In the genomic region with DNA sequence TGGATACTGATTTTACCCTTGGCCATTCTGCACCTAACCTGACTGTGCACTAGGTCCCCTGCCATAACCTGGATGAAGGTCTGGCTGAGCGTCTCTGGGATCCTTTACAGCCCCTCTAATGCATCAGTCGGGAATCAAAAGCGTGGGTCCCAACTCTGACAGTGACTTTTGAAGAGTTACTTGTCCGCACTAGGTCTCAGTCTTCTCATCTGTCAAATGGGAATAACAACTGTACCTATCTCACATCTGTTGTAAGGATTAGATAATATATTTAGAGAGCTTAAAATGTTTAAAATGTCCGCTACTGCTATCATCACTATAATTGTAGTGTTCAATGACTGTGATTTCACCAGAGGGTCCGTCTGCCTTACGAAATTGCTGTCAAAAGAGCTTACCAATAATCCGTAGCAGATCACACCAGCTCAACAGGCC, we compare ENCODE assay signal across 8 cellular contexts. TPM values are rescaled to one million over a fixed set of nuclear protein-coding genes. Genes with fewer than 3 reads are reported as not detected.
A peak's percentile ranks its signal among the peaks of the same experiment; 100 is the strongest.
DNase-seq lines count a peak whose midpoint lies in the region; ATAC-seq and TF ChIP-seq lines count a peak whose summit lies in the region.

No MANE protein-coding gene starts in this region.

- H3K4me1 Mint-ChIP-seq in endothelial cell (ENCODE audit: unreplicated experiment): peaks cover 15% of the 10 kb centered on the region
- peaks cover 33% of the 10 kb centered on the region for H3K4me1 Mint-ChIP-seq in osteocyte (ENCODE audit: unreplicated experiment)

- H3K36me3 ChIP-seq in DND-41 (ENCODE audit: insufficient read depth, low read length) (peaks cover 16% of the 10 kb centered on the region), PC-3 (ENCODE audit: low read depth, low read length) (no peaks in the 10 kb centered on the region)

- no peaks in the 10 kb centered on the region for H3K9me3 ChIP-seq in DND-41 (ENCODE audit: insufficient read depth, low read length, severe bottlenecking)
- H3K9me3 ChIP-seq in PC-3 (ENCODE audit: low read length): no peaks in the 10 kb centered on the region

- H3K4me1 ChIP-seq in DND-41 (ENCODE audit: insufficient read depth, low read length) (peaks cover 36% of the 10 kb centered on the region), PC-3 (ENCODE audit: insufficient read depth, low read length) (0 out of 2 replicates have a peak, but pooled peaks cover 23% of the 10 kb centered on the region)

- peak overlapping the region; percentile 87 to 89 for H3K4me3 ChIP-seq in DND-41 (ENCODE audit: low read depth in 1 of 2, low read length in 2 of 2)
- H3K4me3 ChIP-seq in PC-3 (ENCODE audit: low read length): peak overlapping the region; percentile 73

- CTCF ChIA-PET in PC-3 (lab: Charles Lee): no interaction called here

- peak overlapping the region; percentile 86 for H3K27ac ChIP-seq in DND-41 (ENCODE audit: low read length)
- peak overlapping the region; percentile 78 for H3K27ac ChIP-seq in PC-3 (ENCODE audit: low read length)

- H2AFZ ChIP-seq in DND-41 (ENCODE audit: low read depth, low read length) (peak overlapping the region; percentile 85), PC-3 (ENCODE audit: low read length) (peak overlapping the region; percentile 88)

- H3K9me3 Mint-ChIP-seq in endothelial cell (ENCODE audit: unreplicated experiment): no peaks in the 10 kb centered on the region
- H3K9me3 Mint-ChIP-seq in osteocyte (ENCODE audit: unreplicated experiment): no peaks in the 10 kb centered on the region

- ATAC-seq in DND-41 (ENCODE audit: insufficient read depth, low read depth) (no peak), PC-3 (no peak), GM18909 (IDR thresholded peaks at IDR 0.05; ENCODE audit: poor library complexity, unreplicated experiment) (no peak)

- peak overlapping the region; percentile 85 for H3K4me2 ChIP-seq in DND-41 (ENCODE audit: insufficient read depth, low read length)
- H3K4me2 ChIP-seq in PC-3 (ENCODE audit: low read length): peak overlapping the region; percentile 90

- H3K36me3 Mint-ChIP-seq in endothelial cell (ENCODE audit: low read depth, unreplicated experiment) (peaks cover 8% of the 10 kb centered on the region), osteocyte (ENCODE audit: unreplicated experiment) (no peaks in the 10 kb centered on the region)

- POLR2A ChIA-PET in PC-3 (lab: Charles Lee; ENCODE audit: unreplicated experiment): no interaction called here

- no peaks in the 10 kb centered on the region for H3F3A ChIP-seq in PC-3 (ENCODE audit: low read length, unreplicated experiment)

- TSS peak; percentile 45 for BruUV-seq in PC-3 (replicated peaks; lab: Mats Ljungman, UMichigan)

- peaks cover 26% of the 10 kb centered on the region; the same call in 1 of the 2 replicates for H4K20me1 ChIP-seq in DND-41 (ENCODE audit: insufficient read depth, low read length)
- peaks cover 28% of the 10 kb centered on the region; the same call in 1 of the 2 replicates for H4K20me1 ChIP-seq in PC-3 (ENCODE audit: low read length)

- H3K27ac Mint-ChIP-seq in endothelial cell (ENCODE audit: unreplicated experiment) (peak overlapping the region; percentile 75), osteocyte (ENCODE audit: unreplicated experiment) (peak overlapping the region; percentile 66)

- TF ChIP-seq CTCF in DND-41 (IDR thresholded peaks at IDR 0.05; ENCODE audit: borderline replicate concordance, extremely low read depth, low read length, poor library complexity, severe bottlenecking) (no peak), PC-3 (conservative IDR thresholded peaks at IDR 0.05; ENCODE audit: low read depth, low read length) (no peak), endothelial cell (IDR thresholded peaks at IDR 0.05; ENCODE audit: unreplicated experiment) (no peak), osteocyte (IDR thresholded peaks at IDR 0.05) (no peak)

- intact Hi-C loops in PC-3 (cut with micrococcal nuclease): loop anchor here (1.0 kb wide), 1 partner anchor 35 kb away; no protein-coding TSS in a partner anchor

- no peaks in the 10 kb centered on the region for H3K27me3 ChIP-seq in DND-41 (ENCODE audit: insufficient read depth, low read length, poor library complexity)
- H3K27me3 ChIP-seq in PC-3 (ENCODE audit: low read length): no peaks in the 10 kb centered on the region

- DNase-seq in DND-41: no peak
- DNase-seq in PC-3: no peak
- DNase-seq in endothelial cell (ENCODE audit: low spot score): no peak
- DNase-seq in osteocyte (ENCODE audit: extremely low spot score, unreplicated experiment): no peak
- no peak for DNase-seq in SKM-1 (lab: John Stamatoyannopoulos, UW; ENCODE audit: unreplicated experiment)
- no peak for DNase-seq in NCI-H1694 treated with DMSO at 0.1 percent for 48 hours (lab: John Stamatoyannopoulos, UW)
- DNase-seq in NCI-H524 treated with DMSO at 0.1 percent for 48 hours (lab: John Stamatoyannopoulos, UW): no peak

- no peaks in the 10 kb centered on the region for H3K9me2 ChIP-seq in PC-3 (replicated peaks; ENCODE audit: low read length)

- H3K27me3 Mint-ChIP-seq in endothelial cell (ENCODE audit: unreplicated experiment): peaks cover 11% of the 10 kb centered on the region
- H3K27me3 Mint-ChIP-seq in osteocyte (ENCODE audit: unreplicated experiment): peaks cover 3% of the 10 kb centered on the region

- H3K79me2 ChIP-seq in DND-41 (ENCODE audit: insufficient read depth, low read length): peaks cover 57% of the 10 kb centered on the region
- H3K79me2 ChIP-seq in PC-3 (ENCODE audit: low read length): peaks cover 54% of the 10 kb centered on the region

- peak overlapping the region; percentile 94 for H3K4me3 Mint-ChIP-seq in endothelial cell (ENCODE audit: unreplicated experiment)
- peak overlapping the region; percentile 93 for H3K4me3 Mint-ChIP-seq in osteocyte (ENCODE audit: unreplicated experiment)

- H3K9ac ChIP-seq in DND-41 (ENCODE audit: low read depth, low read length) (peak overlapping the region; percentile 82), PC-3 (ENCODE audit: low read length) (peak overlapping the region; percentile 95)

RNA-seq across cellular contexts. Expression of gene TADA1, which starts 0.7 kb away (rescaled TPM):
- 12.4 and 15.3 TPM in 2 replicates for total RNA-seq in PC-3 (2014; rRNA removed)
- 11.7 TPM for total RNA-seq in endothelial cell (ENCODE audit: unreplicated experiment)
- 9.8 and 10.7 TPM in 2 replicates for total RNA-seq in osteocyte

RNA-seq across cellular contexts. Expression of gene POGK, which starts 36.0 kb away (rescaled TPM):
- 38.3 and 44.2 TPM in 2 replicates for total RNA-seq in PC-3 (2014; rRNA removed)
- total RNA-seq in endothelial cell (ENCODE audit: unreplicated experiment): 42.2 TPM
- 33.0 and 34.3 TPM in 2 replicates for total RNA-seq in osteocyte
